16 cellular contexts compared by ENCODE assay signal in genomic region chr1:16143005-16143565, GRCh38. TPM values are rescaled to one million over a fixed set of nuclear protein-coding genes. Genes with fewer than 3 reads are reported as not detected.
DNase-seq lines count a peak whose midpoint lies in the region; ATAC-seq and TF ChIP-seq lines count a peak whose summit lies in the region.
"Had no signal": no experiment of that assay in that cellular context is flagged by ENCODE, and none has a peak within 500 bp of the region (broad histone marks: within the 10 kb centered on the region; RNA-seq: fewer than 3 reads in every experiment).

No MANE protein-coding gene starts in this region.

- intact Hi-C loops in A673 (cut with micrococcal nuclease; ENCODE audit: unreplicated experiment) (no loop called here), Panc1 (cut with micrococcal nuclease; ENCODE audit: unreplicated experiment) (no loop called here)

- H3K27ac ChIP-seq in A673 (ENCODE audit: low read depth, low read length, poor library complexity, severe bottlenecking) (peak overlapping the region; percentile 87), Panc1 (ENCODE audit: low read length) (peak overlapping the region; percentile 100), fibroblast of lung (ENCODE audit: insufficient read depth, low read length) (peak overlapping the region; percentile 3)

- no peaks in the 10 kb centered on the region for H3K27me3 Mint-ChIP-seq in progenitor cell of endocrine pancreas

- in situ Hi-C loops in Panc1 (cut with HindIII; ENCODE audit: low pct_unique_long_range_greater_than_20kb, low sequenced_read_pairs) = no loop called here

- peaks cover 76% of the 10 kb centered on the region for H3K79me2 ChIP-seq in fibroblast of lung (ENCODE audit: control insufficient read depth, insufficient read depth, low read length)

- H3K4me2 ChIP-seq in fibroblast of lung (ENCODE audit: extremely low read depth, insufficient read depth, low read length) = no peak overlapping the region

- TF ChIP-seq CTCF in A673 (conservative IDR thresholded peaks at IDR 0.05; ENCODE audit: low read depth, low read length) (no peak), Panc1 (IDR thresholded peaks at IDR 0.05) (no peak), fibroblast of lung (conservative IDR thresholded peaks at IDR 0.05 in 1 of 2, IDR thresholded peaks at IDR 0.05 in 1 of 2; ENCODE audit: low read depth in 1 of 2, low read length in 2 of 2) (no peak), progenitor cell of endocrine pancreas (IDR thresholded peaks at IDR 0.05; ENCODE audit: unreplicated experiment) (no peak)

- H3K4me3 ChIP-seq in A673 (ENCODE audit: low read depth, low read length, poor library complexity, severe bottlenecking) (no peak overlapping the region), Panc1 (ENCODE audit: low read depth in 2 of 2, low read length in 2 of 2) (no peak overlapping the region), fibroblast of lung (replicated peaks in 1 of 4; ENCODE audit: control extremely low read depth in 1 of 4, insufficient read depth in 1 of 4, low read depth in 3 of 4, low read length in 4 of 4) (no peak overlapping the region)

- H3K36me3 ChIP-seq in A673 (ENCODE audit: insufficient read depth, low read length, poor library complexity, severe bottlenecking) (peaks cover 33% of the 10 kb centered on the region), Panc1 (ENCODE audit: control insufficient read depth, insufficient read depth, low read length) (peaks cover 7% of the 10 kb centered on the region), fibroblast of lung (ENCODE audit: control insufficient read depth, insufficient read depth, low read length) (peaks cover 28% of the 10 kb centered on the region)

- H3K4me1 ChIP-seq in A673 (ENCODE audit: insufficient read depth, low read length, poor library complexity, severe bottlenecking) (peaks cover 72% of the 10 kb centered on the region), Panc1 (ENCODE audit: control insufficient read depth, insufficient read depth, low read length) (peaks cover 92% of the 10 kb centered on the region), fibroblast of lung (ENCODE audit: control insufficient read depth, extremely low read depth, insufficient read depth, low read length) (peaks cover 54% of the 10 kb centered on the region)

- BruUV-seq in A673 (replicated peaks; lab: Mats Ljungman, UMichigan) (no TSS peak), Panc1 (replicated peaks; lab: Mats Ljungman, UMichigan) (no TSS peak)

- DNase-seq in A673 (ENCODE audit: low spot score) (no peak), Panc1 (ENCODE audit: low read depth, low spot score) (no peak), fibroblast of lung (ENCODE audit: low read depth in 2 of 2) (no peak), progenitor cell of endocrine pancreas (ENCODE audit: low spot score, unreplicated experiment) (no peak), H4 (ENCODE audit: low spot score) (no peak), epidermal melanocyte (ENCODE audit: insufficient read length, low spot score) (no peak), SKM-1 treated with dmso at 0.1 percent for 144 hours (lab: John Stamatoyannopoulos, UW; ENCODE audit: unreplicated experiment) (no peak)
- no peak for DNase-seq in stimulated activated CD4-positive, alpha-beta T cell treated with anti-CD3 and anti-CD28 coated beads, Interleukin-2, amount 100 ng/mL, for 24 hours
- DNase-seq: activated CD4-positive, CD25-positive, alpha-beta regulatory T cell; activated effector memory CD4-positive, alpha-beta T cell treated with Interleukin-2 at 50 U/mL for 16 hours; NCI-H774; retina; RPMI8226; stimulated activated CD4-positive, alpha-beta T cell treated with anti-CD3 and anti-CD28 coated beads, Interleukin-1b, Interleukin-23, amount 100 ng/mL, for 48 hours had no signal

- no peak for ATAC-seq in Panc1
- ATAC-seq: natural killer cell treated with Interleukin-12 subunit alpha and Interleukin-12 subunit beta and Interleukin-15 and Interleukin-18, amount 100 ng/mL, for 72 hours had no signal

- H3K27me3 ChIP-seq in A673 (replicated peaks; ENCODE audit: insufficient read depth, low read depth, low read length, poor library complexity) = no peaks in the 10 kb centered on the region
- H3K27me3 ChIP-seq in Panc1 (ENCODE audit: control insufficient read depth, insufficient read depth, low read length) = no peaks in the 10 kb centered on the region
- no peaks in the 10 kb centered on the region for H3K27me3 ChIP-seq in fibroblast of lung (ENCODE audit: control insufficient read depth, insufficient read depth, low read length)

- H2AFZ ChIP-seq in fibroblast of lung (ENCODE audit: low read length) = no peak overlapping the region

- H3K9ac ChIP-seq in fibroblast of lung (ENCODE audit: insufficient read depth, low read length) = no peak overlapping the region

- H3K36me3 Mint-ChIP-seq in progenitor cell of endocrine pancreas (ENCODE audit: insufficient read depth) = peaks cover 16% of the 10 kb centered on the region
- H3K36me3 Mint-ChIP-seq: natural killer cell treated with Interleukin-12 subunit alpha and Interleukin-12 subunit beta and Interleukin-15 and Interleukin-18, amount 100 ng/mL, for 72 hours had no signal

- H3K9me3 Mint-ChIP-seq in progenitor cell of endocrine pancreas (ENCODE audit: low read depth) = no peaks in the 10 kb centered on the region
- H3K9me3 Mint-ChIP-seq: natural killer cell treated with Interleukin-12 subunit alpha and Interleukin-12 subunit beta and Interleukin-15 and Interleukin-18, amount 100 ng/mL, for 72 hours; T-helper 1 cell treated with Interleukin-12 subunit alpha and Interleukin-12 subunit beta and Interleukin-4 antibody, amounts not matched to agents 30 μg/mL and 1 μg/mL, for 36 hours had no signal

- CTCF ChIA-PET in A673 (lab: Charles Lee) = no interaction called here
- CTCF ChIA-PET in Panc1 (lab: Charles Lee) = interaction anchor here (1.2 kb wide), 1 partner anchor 64 kb away, joined by 5 read pairs; no protein-coding TSS in a partner anchor

- H3K9me3 ChIP-seq in A673 (ENCODE audit: low read depth, low read length, poor library complexity, severe bottlenecking) (no peaks in the 10 kb centered on the region), Panc1 (ENCODE audit: control insufficient read depth, insufficient read depth, low read depth, low read length) (no peaks in the 10 kb centered on the region), fibroblast of lung (ENCODE audit: control insufficient read depth, insufficient read depth, low read depth, low read length) (no peaks in the 10 kb centered on the region)

- peaks cover 51% of the 10 kb centered on the region for H3K4me1 Mint-ChIP-seq in progenitor cell of endocrine pancreas (ENCODE audit: low read depth)

- no peaks in the 10 kb centered on the region for H4K20me1 ChIP-seq in fibroblast of lung (ENCODE audit: control insufficient read depth, extremely low read depth, insufficient read depth, low read length)

- H3K27ac Mint-ChIP-seq in progenitor cell of endocrine pancreas = peak overlapping the region; percentile 93
- H3K27ac Mint-ChIP-seq: natural killer cell treated with Interleukin-12 subunit alpha and Interleukin-12 subunit beta and Interleukin-15 and Interleukin-18, amount 100 ng/mL, for 72 hours; T-helper 1 cell treated with Interleukin-12 subunit alpha and Interleukin-12 subunit beta and Interleukin-4 antibody, amounts not matched to agents 30 μg/mL and 1 μg/mL, for 36 hours had no signal

- POLR2A ChIA-PET in A673 (lab: Charles Lee; ENCODE audit: low non-redundant PET) = no interaction called here
- POLR2A ChIA-PET in Panc1 (lab: Charles Lee) = no interaction called here

- no peak overlapping the region for H3K4me3 Mint-ChIP-seq in progenitor cell of endocrine pancreas (ENCODE audit: low read depth)
- H3K4me3 Mint-ChIP-seq: natural killer cell treated with Interleukin-12 subunit alpha and Interleukin-12 subunit beta and Interleukin-15 and Interleukin-18, amount 100 ng/mL, for 72 hours; T-helper 1 cell treated with Interleukin-12 subunit alpha and Interleukin-12 subunit beta and Interleukin-4 antibody, amounts not matched to agents 30 μg/mL and 1 μg/mL, for 36 hours had no signal

RNA-seq across cellular contexts. Expression of gene EPHA2, which starts 12.8 kb away (rescaled TPM):
- total RNA-seq in A673 (2021) = 70.5 and 91.6 TPM in 2 replicates
- total RNA-seq in Panc1 (2021; ENCODE audit: unreplicated experiment) = 263 TPM
- 254 TPM for polyA plus RNA-seq in Panc1 (2012; ENCODE audit: insufficient read length)
- total RNA-seq in fibroblast of lung = 21.1 and 24.6 TPM in 2 replicates
- polyA plus RNA-seq in fibroblast of lung = 9.8 and 22.6 TPM in 2 replicates
- 11.0 and 26.4 TPM in 2 replicates for polyA plus RNA-seq in fibroblast of lung (2012)
- 46.5 and 99.3 TPM in 2 replicates for polyA minus RNA-seq in fibroblast of lung (ENCODE audit: low replicate concordance)
- total RNA-seq in progenitor cell of endocrine pancreas = 28.3 and 31.9 TPM in 2 replicates
- total RNA-seq in H4 (2014; rRNA removed; shearing (Covaris generic)) = 10.1 and 14.2 TPM in 2 replicates
- total RNA-seq: natural killer cell treated with Interleukin-12 subunit alpha and Interleukin-12 subunit beta and Interleukin-15 and Interleukin-18, amount 100 ng/mL, for 72 hours had no signal

Comparison
In these comparisons a context has a peak if more than half of its experiments do, and no peak if none do; other contexts are left out.
1. H3K27ac ChIP-seq: peak in every context shown above with its lines; median percentile 100 in Panc1; 87 in A673; 3 in fibroblast of lung.